In genomic region chr17:82947051-82947991, GRCh38 we compare ENCODE assay signal across 22 cellular contexts.
A peak's percentile ranks its signal among the peaks of the same experiment; 100 is the strongest.
DNase-seq lines count a peak whose midpoint lies in the region; ATAC-seq, FAIRE-seq and TF ChIP-seq lines count a peak whose summit lies in the region.
"Had no signal": no experiment of that assay in that cellular context is flagged by ENCODE, and none has a peak within 500 bp of the region (broad histone marks: within the 10 kb centered on the region; RNA-seq: fewer than 3 reads in every experiment).

No MANE protein-coding gene starts in this region.

- H3K27ac Mint-ChIP-seq in activated naive CD4-positive, alpha-beta T cell treated with anti-CD3 and anti-CD28 coated beads, Interleukin-2, amount 10 ng/mL, durations not matched to agents 7 days and 5 days, result no peak overlapping the region
- no peak overlapping the region for H3K27ac Mint-ChIP-seq in type B pancreatic cell
- no peak overlapping the region for H3K27ac Mint-ChIP-seq in T-cell
- H3K27ac Mint-ChIP-seq: activated B cell treated with CpG ODN at 0.5 μM for 24 hours; activated CD8-positive, alpha-beta T cell treated with anti-CD3 and anti-CD28 coated beads, Interleukin-2, amount 10 ng/mL, durations not matched to agents 7 days and 5 days had no signal

- H3K79me2 ChIP-seq in K562 (ENCODE audit: control insufficient read depth, insufficient read depth, low read length) (no peaks in the 10 kb centered on the region), HepG2 (ENCODE audit: insufficient read depth, low read length) (no peaks in the 10 kb centered on the region)

- FAIRE-seq in K562 (lab: Jason Lieb, UNC) (no peak), HepG2 (lab: Jason Lieb, UNC) (no peak)
- FAIRE-seq: A204.1, D721Med had no signal

- H3K4me3 ChIP-seq in K562, result no peak overlapping the region
- no peak overlapping the region for H3K4me3 ChIP-seq in HepG2 (replicated peaks in 1 of 3; ENCODE audit: insufficient read depth in 1 of 3, low read depth in 2 of 3, low read length in 3 of 3)
- H3K4me3 ChIP-seq: esophagus squamous epithelium, SJSA1, transverse colon had no signal

- H3K27me3 ChIP-seq in K562 (ENCODE audit: control insufficient read depth in 2 of 2, insufficient read depth in 2 of 2, low read length in 2 of 2), result no peaks in the 10 kb centered on the region
- H3K27me3 ChIP-seq in HepG2 (ENCODE audit: control insufficient read depth in 1 of 2, insufficient read depth in 2 of 2, low read length in 2 of 2), result no peaks in the 10 kb centered on the region
- H3K27me3 ChIP-seq: esophagus squamous epithelium, SJSA1, transverse colon had no signal

- 86% methylated on average over 9 of the region's 11 CpGs for WGBS in K562 (ENCODE audit: insufficient coverage, low coverage, missing lambda C conversion rate)
- WGBS in HepG2 (ENCODE audit: low lambda C conversion rate), result 96% methylated on average over 11 of the region's 11 CpGs

- H3K9me1 ChIP-seq in K562 (ENCODE audit: control insufficient read depth, insufficient read depth, low read length), result no peaks in the 10 kb centered on the region

- no peak for ATAC-seq in K562
- peak; percentile 18 for ATAC-seq in HepG2
- ATAC-seq in T-cell (replicated peaks in 1 of 4), result no peak
- ATAC-seq: activated CD8-positive, alpha-beta T cell treated with anti-CD3 and anti-CD28 coated beads, Interleukin-2, amount 10 ng/mL, durations not matched to agents 7 days and 5 days; stimulated activated naive CD8-positive, alpha-beta T cell treated with anti-CD3 and anti-CD28 coated beads, Interleukin-15, amount 100 ng/mL, for 72 hours had no signal

- H3K36me3 ChIP-seq in K562 (ENCODE audit: control insufficient read depth, insufficient read depth, low read length) (peaks cover 26% of the 10 kb centered on the region), HepG2 (replicated peaks in 1 of 2; ENCODE audit: control insufficient read depth in 1 of 2, insufficient read depth in 2 of 2, low read length in 2 of 2) (peaks cover 20 to 47% of the 10 kb centered on the region in 2 experiments)

- no peak overlapping the region for H3K9ac ChIP-seq in K562 (ENCODE audit: insufficient read depth in 1 of 2, low read depth in 2 of 2, low read length in 2 of 2)
- no peak overlapping the region for H3K9ac ChIP-seq in HepG2 (ENCODE audit: insufficient read depth, low read depth, low read length)

- no peak for TF ChIP-seq CTCF in K562 (IDR thresholded peaks at IDR 0.05 in 2 of 3, conservative IDR thresholded peaks at IDR 0.05 in 1 of 3; ENCODE audit: insufficient read depth in 2 of 3, low read depth in 1 of 3, low read length in 3 of 3)
- 0 out of 2 replicates have a peak, but pooled peaks have one; percentile 1 for TF ChIP-seq CTCF in HepG2 (CRISPR knock-in tag; IDR thresholded peaks at IDR 0.05)
- TF ChIP-seq CTCF in type B pancreatic cell (conservative IDR thresholded peaks at IDR 0.05), result no peak

- H3K27me3 Mint-ChIP-seq in activated naive CD4-positive, alpha-beta T cell treated with anti-CD3 and anti-CD28 coated beads, Interleukin-2, amount 10 ng/mL, durations not matched to agents 7 days and 5 days, result no peaks in the 10 kb centered on the region
- no peaks in the 10 kb centered on the region for H3K27me3 Mint-ChIP-seq in type B pancreatic cell
- H3K27me3 Mint-ChIP-seq in T-cell, result no peaks in the 10 kb centered on the region
- H3K27me3 Mint-ChIP-seq: activated B cell treated with CpG ODN at 0.5 μM for 24 hours; stimulated activated naive CD8-positive, alpha-beta T cell treated with anti-CD3 and anti-CD28 coated beads, Interleukin-15, amount 100 ng/mL, for 72 hours had no signal

- H4K20me1 ChIP-seq in K562 (replicated peaks; ENCODE audit: control insufficient read depth, insufficient read depth, low read length) (no peaks in the 10 kb centered on the region), HepG2 (ENCODE audit: insufficient read depth, low read length) (no peaks in the 10 kb centered on the region)

- H3K4me1 ChIP-seq in K562 (replicated peaks in 1 of 2; ENCODE audit: control insufficient read depth in 2 of 2, insufficient read depth in 2 of 2, low read length in 2 of 2) (peaks cover 0 to 4% of the 10 kb centered on the region in 2 experiments; a peak in 1 of 5 replicates), HepG2 (ENCODE audit: insufficient read depth, low read length) (no peaks in the 10 kb centered on the region)
- H3K4me1 ChIP-seq: esophagus squamous epithelium, SJSA1, transverse colon had no signal

- no peak for TF ChIP-seq POLR2A in K562 (conservative IDR thresholded peaks at IDR 0.05)
- no peak for TF ChIP-seq POLR2A in HepG2 (IDR thresholded peaks at IDR 0.05; ENCODE audit: insufficient read depth in 1 of 2, low read depth in 2 of 2, low read length in 2 of 2)

- CTCF ChIA-PET in activated naive CD4-positive, alpha-beta T cell treated with anti-CD3 and anti-CD28 coated beads, Interleukin-2, amount 10 ng/mL, durations not matched to agents 7 days and 5 days (lab: Charles Lee), result no interaction called here
- CTCF ChIA-PET in K562 (lab: Yijun Ruan, JAX; ENCODE audit: low intra/inter-chr PET ratio), result no interaction called here
- CTCF ChIA-PET in HepG2 (lab: Yijun Ruan, JAX; ENCODE audit: low intra/inter-chr PET ratio, low total read pairs), result no interaction called here
- CTCF ChIA-PET in T-cell (lab: Charles Lee), result no interaction called here

- H3K4me2 ChIP-seq in K562 (ENCODE audit: insufficient read depth, low read length) (no peak overlapping the region), HepG2 (ENCODE audit: low read depth, low read length) (no peak overlapping the region)

- peaks cover 23% of the 10 kb centered on the region for H3K9me3 ChIP-seq in K562 (replicated peaks; ENCODE audit: control insufficient read depth, insufficient read depth, low read depth, low read length)
- H3K9me3 ChIP-seq in HepG2 (ENCODE audit: low read length), result peaks cover 19% of the 10 kb centered on the region

- no TSS peak for BruUV-seq in K562 (replicated peaks; lab: Mats Ljungman, UMichigan)
- BruUV-seq in HepG2 (replicated peaks; lab: Mats Ljungman, UMichigan), result no TSS peak

- H3K9me3 Mint-ChIP-seq in activated naive CD4-positive, alpha-beta T cell treated with anti-CD3 and anti-CD28 coated beads, Interleukin-2, amount 10 ng/mL, durations not matched to agents 7 days and 5 days, result peaks cover 38% of the 10 kb centered on the region
- H3K9me3 Mint-ChIP-seq in type B pancreatic cell (peaks cover 38% of the 10 kb centered on the region), T-cell (peaks cover 21 to 44% (median 31%) of the 10 kb centered on the region in 3 donors)

- H3K36me3 Mint-ChIP-seq in activated naive CD4-positive, alpha-beta T cell treated with anti-CD3 and anti-CD28 coated beads, Interleukin-2, amount 10 ng/mL, durations not matched to agents 7 days and 5 days, result peaks cover 59% of the 10 kb centered on the region
- peaks cover 78% of the 10 kb centered on the region for H3K36me3 Mint-ChIP-seq in type B pancreatic cell
- H3K36me3 Mint-ChIP-seq in T-cell, result peaks cover 80% of the 10 kb centered on the region

- POLR2A ChIA-PET in K562 (lab: Yijun Ruan, JAX) (interaction anchor here (0.6 kb wide), 1 partner anchor 102 kb away, joined by 3 read pairs; no protein-coding TSS in a partner anchor), HepG2 (lab: Yijun Ruan, JAX) (no interaction called here), T-cell (lab: Charles Lee) (no interaction called here)

- H2AFZ ChIP-seq in K562 (ENCODE audit: low read depth, low read length) (no peak overlapping the region), HepG2 (ENCODE audit: low read length) (no peak overlapping the region)

- TF ChIP-seq EP300 in K562 (IDR thresholded peaks at IDR 0.05; ENCODE audit: low read length), result no peak
- no peak for TF ChIP-seq EP300 in HepG2 (IDR thresholded peaks at IDR 0.05; ENCODE audit: low read depth in 2 of 2, low read length in 2 of 2)
- no peak for TF ChIP-seq EP300 in HepG2 (CRISPR knock-in tag; IDR thresholded peaks at IDR 0.05; ENCODE audit: borderline replicate concordance)

- H3K4me3 Mint-ChIP-seq in activated naive CD4-positive, alpha-beta T cell treated with anti-CD3 and anti-CD28 coated beads, Interleukin-2, amount 10 ng/mL, durations not matched to agents 7 days and 5 days, result no peak overlapping the region
- no peak overlapping the region for H3K4me3 Mint-ChIP-seq in type B pancreatic cell
- H3K4me3 Mint-ChIP-seq in T-cell, result no peak overlapping the region
- H3K4me3 Mint-ChIP-seq: activated B cell treated with CpG ODN at 0.5 μM for 24 hours; activated CD8-positive, alpha-beta T cell treated with anti-CD3 and anti-CD28 coated beads, Interleukin-2, amount 10 ng/mL, durations not matched to agents 7 days and 5 days; stimulated activated naive CD8-positive, alpha-beta T cell treated with anti-CD3 and anti-CD28 coated beads, Interleukin-15, amount 100 ng/mL, for 72 hours had no signal

- H3K27ac ChIP-seq in K562 (ENCODE audit: extremely low read depth, low read depth, low read length) (no peak overlapping the region), HepG2 (ENCODE audit: extremely low read length, insufficient read depth, low read length) (no peak overlapping the region)
- H3K27ac ChIP-seq: esophagus squamous epithelium, SJSA1, transverse colon had no signal

- no peaks in the 10 kb centered on the region for H3K4me1 Mint-ChIP-seq in activated naive CD4-positive, alpha-beta T cell treated with anti-CD3 and anti-CD28 coated beads, Interleukin-2, amount 10 ng/mL, durations not matched to agents 7 days and 5 days
- H3K4me1 Mint-ChIP-seq in type B pancreatic cell (ENCODE audit: unreplicated experiment) (no peaks in the 10 kb centered on the region), T-cell (no peaks in the 10 kb centered on the region)
- H3K4me1 Mint-ChIP-seq: activated B cell treated with CpG ODN at 0.5 μM for 24 hours; stimulated activated naive CD8-positive, alpha-beta T cell treated with anti-CD3 and anti-CD28 coated beads, Interleukin-15, amount 100 ng/mL, for 72 hours had no signal

- no peak for TF ChIP-seq RAD21 in K562 (CRISPR knock-in tag; conservative IDR thresholded peaks at IDR 0.05 in 1 of 2, IDR thresholded peaks at IDR 0.05 in 1 of 2)
- no peak for TF ChIP-seq RAD21 in HepG2 (CRISPR knock-in tag; IDR thresholded peaks at IDR 0.05)

- intact Hi-C loops in K562 (cut with micrococcal nuclease) (no loop called here), HepG2 (cut with micrococcal nuclease; ENCODE audit: unreplicated experiment) (no loop called here)

- DNase-seq in activated naive CD4-positive, alpha-beta T cell treated with anti-CD3 and anti-CD28 coated beads, Interleukin-2, amount 10 ng/mL, durations not matched to agents 7 days and 5 days, result peak; percentile 5
- DNase-seq in activated naive CD4-positive, alpha-beta T cell (lab: John Stamatoyannopoulos, UW), result no peak
- DNase-seq in K562 (ENCODE audit: extremely low read depth in 1 of 4, low spot score in 3 of 4) (no peak), HepG2 (ENCODE audit: low spot score) (no peak), type B pancreatic cell (ENCODE audit: extremely low spot score, unreplicated experiment) (peak; percentile 57), T-cell (no peak), HUDEP-2 (lab: John Stamatoyannopoulos, UW; ENCODE audit: unreplicated experiment in 76 of 76) (no peak), NOMO-1 treated with DMSO at 0.1 percent for 48 hours (lab: John Stamatoyannopoulos, UW; ENCODE audit: unreplicated experiment) (no peak)
- DNase-seq: activated B cell treated with CpG ODN at 0.5 μM for 24 hours; activated CD8-positive, alpha-beta T cell treated with anti-CD3 and anti-CD28 coated beads, Interleukin-2, amount 10 ng/mL, durations not matched to agents 7 days and 5 days; activated T-cell treated with anti-CD3 and anti-CD28 coated beads, Interleukin-2, amount 50 U/mL, for 48 hours; caudate nucleus; effector CD4-positive, alpha-beta T cell; esophagus squamous epithelium; NCI-H1436; NCI-H2171 treated with DMSO at 0.1 percent for 48 hours; NCI-H69; stimulated activated naive CD8-positive, alpha-beta T cell treated with anti-CD3 and anti-CD28 coated beads, Interleukin-15, amount 100 ng/mL, for 72 hours had no signal

- in situ Hi-C loops in K562 (cut with MboI) (no loop called here), HepG2 (cut with HindIII; ENCODE audit: extremely low pct_ligation_motif_present, low pct_unique_long_range_greater_than_20kb) (no loop called here)

Comparison
In these comparisons a context has a peak if more than half of its experiments do, and no peak if none do; other contexts are left out.
1. DNase-seq: peak in activated naive CD4-positive, alpha-beta T cell treated with anti-CD3 and anti-CD28 coated beads, Interleukin-2, amount 10 ng/mL, durations not matched to agents 7 days and 5 days (single experiment) and type B pancreatic cell (single experiment); none in activated naive CD4-positive, alpha-beta T cell (0 of 4), K562 (0 of 4), HepG2 (single experiment), T-cell (0 of 34), HUDEP-2 (0 of 76) and NOMO-1 treated with DMSO at 0.1 percent for 48 hours (single experiment).